ENCODE assay signal across 11 cellular contexts in the genomic region with DNA sequence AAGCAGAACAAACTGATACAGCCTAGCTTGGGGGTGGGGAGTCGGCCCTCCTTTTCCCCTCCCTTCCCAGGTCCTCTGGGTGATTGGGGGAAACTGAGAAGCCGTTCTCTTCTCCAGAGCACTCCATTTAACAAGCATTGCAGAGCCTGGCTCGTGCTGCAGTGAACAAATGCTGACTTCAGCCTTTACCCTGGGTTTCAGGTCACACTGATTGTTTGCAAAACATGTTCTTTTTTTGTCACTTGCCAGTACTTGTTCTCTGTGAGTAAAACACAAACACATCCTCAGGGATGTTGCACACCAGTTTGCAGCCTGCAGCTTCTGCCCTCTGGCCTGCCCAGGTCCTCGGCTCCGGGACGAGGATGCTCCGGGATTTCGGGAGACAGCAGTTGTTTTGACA.
DNase-seq lines count a peak whose midpoint lies in the region; ATAC-seq and TF ChIP-seq lines count a peak whose summit lies in the region.
"Had no signal": no experiment of that assay in that cellular context is flagged by ENCODE, and none has a peak within 500 bp of the region (broad histone marks: within the 10 kb centered on the region; RNA-seq: fewer than 3 reads in every experiment).

No MANE protein-coding gene starts in this region.

- H3K36me3 ChIP-seq in HEK293 (ENCODE audit: control insufficient read depth in 2 of 2, insufficient read depth in 1 of 2, low read length in 2 of 2) (no peaks in the 10 kb centered on the region), stomach smooth muscle (ENCODE audit: control insufficient read depth in 2 of 2, insufficient read depth in 2 of 2, low read length in 2 of 2) (no peaks in the 10 kb centered on the region)

- intact Hi-C loops in right cardiac atrium (cut with DNase I), result loop anchor here in 1 of 4 donors (10.0 kb wide), 1 partner anchor 190 kb away; no protein-coding TSS in a partner anchor

- H3K27ac ChIP-seq in HEK293 (ENCODE audit: extremely low read depth, low read depth, low read length) (peak overlapping the region; percentile 32; the same call in 1 of the 2 replicates), VCaP (peak overlapping the region; percentile 61), right cardiac atrium (ENCODE audit: low read length) (peak overlapping the region; percentile 14), stomach smooth muscle (ENCODE audit: low read length) (peak overlapping the region; percentile 49)

- H3K9me3 ChIP-seq in HEK293 (ENCODE audit: control insufficient read depth, insufficient read depth, low read depth, low read length) (no peaks in the 10 kb centered on the region), right cardiac atrium (ENCODE audit: control insufficient read depth, low read length) (no peaks in the 10 kb centered on the region), stomach smooth muscle (ENCODE audit: control insufficient read depth in 2 of 2, low read length in 2 of 2) (no peaks in the 10 kb centered on the region)

- no peak overlapping the region for H3K9ac ChIP-seq in stomach smooth muscle (ENCODE audit: low read length in 2 of 2)

- DNase-seq in right cardiac atrium (peak in 2 of 3 donors; percentile 39 to 54), inferior parietal cortex (ENCODE audit: extremely low spot score) (no peak), NCI-H774 (lab: John Stamatoyannopoulos, UW) (no peak)
- DNase-seq: activated CD4-positive, alpha-beta T cell treated with anti-CD3 and anti-CD28 coated beads, Interleukin-2, amount 10 ng/mL, durations not matched to agents 24 days and 14 days; activated naive CD4-positive, alpha-beta T cell treated with anti-CD3 and anti-CD28 coated beads, Interleukin-2, amount 50 U/mL, for 16 hours; dorsolateral prefrontal cortex; NCI-H2081 had no signal

- H3K4me1 ChIP-seq in HEK293 (ENCODE audit: control insufficient read depth, insufficient read depth, low read length) (peaks cover 32% of the 10 kb centered on the region), right cardiac atrium (ENCODE audit: control insufficient read depth, insufficient read depth, low read length) (peaks cover 15% of the 10 kb centered on the region), stomach smooth muscle (ENCODE audit: control insufficient read depth, insufficient read depth, low read length) (peaks cover 43% of the 10 kb centered on the region)

- H3K27me3 ChIP-seq in right cardiac atrium (ENCODE audit: control insufficient read depth, insufficient read depth) (no peaks in the 10 kb centered on the region), stomach smooth muscle (ENCODE audit: control insufficient read depth in 1 of 2, insufficient read depth in 2 of 2, low read length in 2 of 2) (no peaks in the 10 kb centered on the region)
- H3K27me3 ChIP-seq: dorsolateral prefrontal cortex had no signal

- CTCF ChIA-PET in HEK293 (lab: Yijun Ruan, JAX), result interaction anchor here (0.7 to 2.5 kb wide), 5 partner anchors 10 to 356 kb away, joined by 3 to 5 read pairs (median 3); no protein-coding TSS in a partner anchor

- POLR2A ChIA-PET in HEK293 (lab: Yijun Ruan, JAX), result interaction anchor here (0.9 to 1.8 kb wide), 2 partner anchors 15 to 51 kb away, joined by 3 to 9 read pairs; no protein-coding TSS in a partner anchor

- H3K4me3 ChIP-seq in HEK293 (ENCODE audit: low read depth, low read length), result no peak overlapping the region
- no peak overlapping the region for H3K4me3 ChIP-seq in right cardiac atrium (ENCODE audit: low read length)
- peak overlapping the region in 1 of 2 donors; percentile 47 for H3K4me3 ChIP-seq in stomach smooth muscle (ENCODE audit: low read length in 2 of 2)

- WGBS in right cardiac atrium, result 48% methylated on average over 8 of the region's 8 CpGs

- TF ChIP-seq CTCF in HEK293 (tag by site-specific recombination; IDR thresholded peaks at IDR 0.05), result no peak
- no peak for TF ChIP-seq CTCF in VCaP (conservative IDR thresholded peaks at IDR 0.05)

- peak in 1 of 2 donors; percentile 29 for ATAC-seq in right cardiac atrium
- no peak for ATAC-seq in GM18517 (IDR thresholded peaks at IDR 0.05; ENCODE audit: unreplicated experiment)

TF ChIP-seq in HEK293, 187 proteins besides CTCF, POLR2A, EP300 and RAD21:
- peak; percentile 82 for TF ChIP-seq FEZF1 (tag by site-specific recombination; IDR thresholded peaks at IDR 0.05)
- no peak for TF ChIP-seq ZFP41 (tag by site-specific recombination; IDR thresholded peaks at IDR 0.05; ENCODE audit: borderline replicate concordance)
- TF ChIP-seq ZNF548 (tag by site-specific recombination; IDR thresholded peaks at IDR 0.05), result no peak
- peak; percentile 41; the same call in 1 of the 2 replicates for TF ChIP-seq TRIM28 (IDR thresholded peaks at IDR 0.05; ENCODE audit: borderline replicate concordance, low read length)

Comparison
In these comparisons a context has a peak if more than half of its experiments do, and no peak if none do; other contexts are left out.
1. DNase-seq: peak in right cardiac atrium (2 of 3); none in inferior parietal cortex (single experiment) and NCI-H774 (single experiment).
2. Peak in every context shown above with its lines, with median percentiles within 50 percentile points of each other: H3K27ac ChIP-seq.